20 cellular contexts compared by ENCODE assay signal in genomic region chr9:111857555-111858211, GRCh38. TPM values are rescaled to one million over a fixed set of nuclear protein-coding genes. Genes with fewer than 3 reads are reported as not detected.
DNase-seq lines count a peak whose midpoint lies in the region; ATAC-seq and TF ChIP-seq lines count a peak whose summit lies in the region.
"Had no signal": no experiment of that assay in that cellular context is flagged by ENCODE, and none has a peak within 500 bp of the region (broad histone marks: within the 10 kb centered on the region; RNA-seq: fewer than 3 reads in every experiment).

No MANE protein-coding gene starts in this region.

- H3K4me1 Mint-ChIP-seq in activated naive CD4-positive, alpha-beta T cell treated with anti-CD3 and anti-CD28 coated beads, Interleukin-2, amount 50 U/mL, for 24 hours: no peaks in the 10 kb centered on the region
- H3K4me1 Mint-ChIP-seq in type B pancreatic cell (ENCODE audit: unreplicated experiment) (no peaks in the 10 kb centered on the region), WTC11 (no peaks in the 10 kb centered on the region)

- DNase-seq in activated naive CD4-positive, alpha-beta T cell (lab: John Stamatoyannopoulos, UW): no peak
- peak; percentile 65 to 78 for DNase-seq in SJCRH30
- DNase-seq in fibroblast of mammary gland (ENCODE audit: low read depth): peak; percentile 71
- DNase-seq in type B pancreatic cell (ENCODE audit: extremely low spot score, unreplicated experiment): no peak
- no peak for DNase-seq in WTC11 (ENCODE audit: low spot score)
- DNase-seq in NOMO-1 treated with dmso at 0.1 percent for 144 hours (lab: John Stamatoyannopoulos, UW; ENCODE audit: unreplicated experiment): no peak
- DNase-seq in T1000 (lab: John Stamatoyannopoulos, UW): no peak
- DNase-seq: activated CD8-positive, alpha-beta T cell treated with anti-CD3 and anti-CD28 coated beads, Interleukin-2, amount 10 ng/mL, durations not matched to agents 7 days and 5 days; activated naive CD4-positive, alpha-beta T cell treated with anti-CD3 and anti-CD28 coated beads, Interleukin-2, amount 50 U/mL, for 16 hours; activated T-cell treated with anti-CD3 and anti-CD28 coated beads, Interleukin-2, amount 50 U/mL, for 48 hours; DMS153; mesendoderm; NCI-H2029; nephron progenitor cell; Right ventricle myocardium superior; stimulated activated CD4-positive, alpha-beta T cell treated with anti-CD3 and anti-CD28 coated beads, Interleukin-4, amount 100 ng/mL, for 24 hours had no signal

- peaks cover 7% of the 10 kb centered on the region for H3K4me1 ChIP-seq in SJCRH30

- no peaks in the 10 kb centered on the region for H3K9me3 ChIP-seq in SJCRH30 (replicated peaks)

- H3K36me3 ChIP-seq in SJCRH30: no peaks in the 10 kb centered on the region
- H3K36me3 ChIP-seq: BLaER1 treated with 17β-estradiol and CSF1 and Interleukin-3, amounts not matched to agents 10 nM and 100 nM had no signal

- peak overlapping the region; percentile 68 for H3K27ac Mint-ChIP-seq in activated naive CD4-positive, alpha-beta T cell treated with anti-CD3 and anti-CD28 coated beads, Interleukin-2, amount 50 U/mL, for 24 hours
- H3K27ac Mint-ChIP-seq in type B pancreatic cell (peak overlapping the region; percentile 33), WTC11 (no peak overlapping the region)
- H3K27ac Mint-ChIP-seq: activated CD8-positive, alpha-beta T cell treated with anti-CD3 and anti-CD28 coated beads, Interleukin-2, amount 10 ng/mL, durations not matched to agents 7 days and 5 days; progenitor cell of endocrine pancreas had no signal

- peaks cover under 1% of the 10 kb centered on the region for H3K36me3 Mint-ChIP-seq in activated naive CD4-positive, alpha-beta T cell treated with anti-CD3 and anti-CD28 coated beads, Interleukin-2, amount 50 U/mL, for 24 hours
- H3K36me3 Mint-ChIP-seq in type B pancreatic cell: peaks cover 3% of the 10 kb centered on the region
- H3K36me3 Mint-ChIP-seq in WTC11: no peaks in the 10 kb centered on the region

- TF ChIP-seq CTCF in fibroblast of mammary gland (conservative IDR thresholded peaks at IDR 0.05; ENCODE audit: control insufficient read depth, insufficient read depth, low read depth, low read length): no peak
- TF ChIP-seq CTCF in type B pancreatic cell (conservative IDR thresholded peaks at IDR 0.05): no peak
- no peak for TF ChIP-seq CTCF in WTC11 (IDR thresholded peaks at IDR 0.05)

- H3K27me3 Mint-ChIP-seq in activated naive CD4-positive, alpha-beta T cell treated with anti-CD3 and anti-CD28 coated beads, Interleukin-2, amount 50 U/mL, for 24 hours: no peaks in the 10 kb centered on the region
- H3K27me3 Mint-ChIP-seq in type B pancreatic cell: no peaks in the 10 kb centered on the region
- no peaks in the 10 kb centered on the region for H3K27me3 Mint-ChIP-seq in WTC11 (ENCODE audit: low read depth)
- H3K27me3 Mint-ChIP-seq: progenitor cell of endocrine pancreas had no signal

- no peak overlapping the region for H3K4me3 Mint-ChIP-seq in activated naive CD4-positive, alpha-beta T cell treated with anti-CD3 and anti-CD28 coated beads, Interleukin-2, amount 50 U/mL, for 24 hours
- H3K4me3 Mint-ChIP-seq in type B pancreatic cell (peak overlapping the region; percentile 49), WTC11 (no peak overlapping the region)
- H3K4me3 Mint-ChIP-seq: activated CD8-positive, alpha-beta T cell treated with anti-CD3 and anti-CD28 coated beads, Interleukin-2, amount 10 ng/mL, durations not matched to agents 7 days and 5 days; nephron progenitor cell had no signal

- ATAC-seq in WTC11: no peak
- ATAC-seq: activated CD8-positive, alpha-beta T cell treated with anti-CD3 and anti-CD28 coated beads, Interleukin-2, amount 10 ng/mL, durations not matched to agents 7 days and 5 days had no signal

- CTCF ChIA-PET in WTC11 (lab: Charles Lee): no interaction called here

- H3K4me3 ChIP-seq in SJCRH30 (no peak overlapping the region), fibroblast of mammary gland (ENCODE audit: control insufficient read depth, low read depth, low read length) (no peak overlapping the region)
- H3K4me3 ChIP-seq: BLaER1 treated with 17β-estradiol and CSF1 and Interleukin-3, amounts not matched to agents 10 nM and 100 nM; smooth muscle cell had no signal

- H3K27me3 ChIP-seq in SJCRH30: no peaks in the 10 kb centered on the region
- H3K27me3 ChIP-seq: BLaER1 treated with 17β-estradiol and CSF1 and Interleukin-3, amounts not matched to agents 10 nM and 100 nM had no signal

- POLR2A ChIA-PET in WTC11 (lab: Charles Lee): no interaction called here

- H3K27ac ChIP-seq in SJCRH30: no peak overlapping the region
- H3K27ac ChIP-seq: BLaER1 treated with 17β-estradiol and CSF1 and Interleukin-3, amounts not matched to agents 10 nM and 100 nM had no signal

- H3K9me3 Mint-ChIP-seq in activated naive CD4-positive, alpha-beta T cell treated with anti-CD3 and anti-CD28 coated beads, Interleukin-2, amount 50 U/mL, for 24 hours: peaks cover under 1% of the 10 kb centered on the region
- H3K9me3 Mint-ChIP-seq in type B pancreatic cell: peaks cover 4% of the 10 kb centered on the region
- H3K9me3 Mint-ChIP-seq in WTC11: no peaks in the 10 kb centered on the region

TF ChIP-seq in WTC11, 78 proteins besides CTCF, POLR2A, EP300 and RAD21 (continues in another document):
- no peak for TF ChIP-seq EMX1 (CRISPR knock-in tag; IDR thresholded peaks at IDR 0.05)
- no peak for TF ChIP-seq ZMAT4 (CRISPR knock-in tag; IDR thresholded peaks at IDR 0.05)
- TF ChIP-seq NR2C2 (CRISPR knock-in tag; IDR thresholded peaks at IDR 0.05): no peak
- no peak for TF ChIP-seq RORB (CRISPR knock-in tag; IDR thresholded peaks at IDR 0.05)
- no peak for TF ChIP-seq TEAD4 (CRISPR knock-in tag; IDR thresholded peaks at IDR 0.05)
- no peak for TF ChIP-seq ZBTB43 (CRISPR knock-in tag; IDR thresholded peaks at IDR 0.05)
- TF ChIP-seq ESRRA (CRISPR knock-in tag; IDR thresholded peaks at IDR 0.05; ENCODE audit: borderline replicate concordance): no peak
- no peak for TF ChIP-seq ZNF281 (CRISPR knock-in tag; IDR thresholded peaks at IDR 0.05)
- no peak for TF ChIP-seq ZNF232 (CRISPR knock-in tag; IDR thresholded peaks at IDR 0.05)
- TF ChIP-seq ZNF263 (CRISPR knock-in tag; IDR thresholded peaks at IDR 0.05; ENCODE audit: low read depth): no peak
- TF ChIP-seq CREB1 (CRISPR knock-in tag; IDR thresholded peaks at IDR 0.05): no peak
- no peak for TF ChIP-seq JUN (CRISPR knock-in tag; IDR thresholded peaks at IDR 0.05)
- TF ChIP-seq USF2 (CRISPR knock-in tag; IDR thresholded peaks at IDR 0.05): no peak
- no peak for TF ChIP-seq ZNF423 (CRISPR knock-in tag; IDR thresholded peaks at IDR 0.05)
- TF ChIP-seq PREB (CRISPR knock-in tag; IDR thresholded peaks at IDR 0.05; ENCODE audit: borderline replicate concordance): no peak

RNA-seq across cellular contexts. Expression of gene UGCG, which starts 38.9 kb away (rescaled TPM):
- 124 and 139 TPM in 2 replicates for total RNA-seq in SJCRH30 (2014; rRNA removed; shearing (Covaris generic))
- total RNA-seq in type B pancreatic cell (ENCODE audit: low replicate concordance) (28.3 and 41.4 TPM in 2 replicates), WTC11 (2021) (34.0 to 37.5 TPM (median 34.6 TPM) in 3 replicates)

Comparison
In these comparisons a context has a peak if more than half of its experiments do, and no peak if none do; other contexts are left out.
1. DNase-seq: peak in SJCRH30 (2 of 2) and fibroblast of mammary gland (single experiment); none in activated naive CD4-positive, alpha-beta T cell (0 of 4), type B pancreatic cell (single experiment), WTC11 (single experiment), NOMO-1 treated with dmso at 0.1 percent for 144 hours (single experiment) and T1000 (single experiment).